In the genomic region with DNA sequence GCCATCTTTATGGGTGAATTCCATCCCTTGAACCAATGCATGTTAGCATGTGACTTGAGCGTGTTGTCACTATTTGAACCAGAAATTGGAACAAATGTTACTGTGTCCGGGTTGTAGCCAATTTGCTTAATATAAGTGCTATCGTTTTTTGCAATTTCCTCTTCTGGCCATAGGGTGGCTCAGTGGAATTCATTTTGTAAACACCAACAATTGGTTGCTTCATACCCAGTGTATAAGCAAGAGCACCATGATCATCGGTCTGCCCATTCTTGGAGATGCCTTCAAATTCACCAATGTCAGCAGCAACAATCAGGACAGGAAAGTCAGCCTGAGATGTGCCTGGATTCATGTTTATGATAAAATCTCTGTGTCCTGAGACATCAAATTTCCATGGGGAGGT, we compare ENCODE assay signal across 12 cellular contexts. TPM values are rescaled to one million over a fixed set of nuclear protein-coding genes. Genes with fewer than 3 reads are reported as not detected.
DNase-seq lines count a peak whose midpoint lies in the region; ATAC-seq and TF ChIP-seq lines count a peak whose summit lies in the region.
"Had no signal": no experiment of that assay in that cellular context is flagged by ENCODE, and none has a peak within 500 bp of the region (broad histone marks: within the 10 kb centered on the region; RNA-seq: fewer than 3 reads in every experiment).

No MANE protein-coding gene starts in this region.

- H3K4me1 ChIP-seq in mammary epithelial cell (ENCODE audit: insufficient read depth, low read length), result no peaks in the 10 kb centered on the region
- H3K4me1 ChIP-seq in Karpas-422 (ENCODE audit: low read length), result peaks cover 8% of the 10 kb centered on the region
- H3K4me1 ChIP-seq in gastrocnemius medialis, result peaks cover 0 to 5% of the 10 kb centered on the region in 2 donors
- H3K4me1 ChIP-seq: upper lobe of right lung had no signal

- H2AFZ ChIP-seq in mammary epithelial cell (ENCODE audit: low read depth, low read length), result no peak overlapping the region
- no peak overlapping the region for H2AFZ ChIP-seq in Karpas-422 (ENCODE audit: low read length)
- H2AFZ ChIP-seq in SU-DHL-6 (ENCODE audit: low read depth, low read length, severe bottlenecking), result no peak overlapping the region

- H3K27ac ChIP-seq in mammary epithelial cell (ENCODE audit: insufficient read depth, low read depth, low read length) (no peak overlapping the region), Karpas-422 (ENCODE audit: low read length) (no peak overlapping the region), SU-DHL-6 (ENCODE audit: low read depth, low read length) (no peak overlapping the region), gastrocnemius medialis (no peak overlapping the region)
- H3K27ac ChIP-seq: upper lobe of right lung had no signal

- no TSS peak for BruUV-seq in MCF 10A (replicated peaks; lab: Mats Ljungman, UMichigan)
- no TSS peak for BruUV-seq in mammary epithelial cell (replicated peaks; lab: Mats Ljungman, UMichigan)

- CTCF ChIA-PET in MCF 10A (lab: Yijun Ruan, JAX), result interaction anchor here (0.7 kb wide), 1 partner anchor 514 kb away, joined by 3 read pairs; no protein-coding TSS in a partner anchor
- CTCF ChIA-PET in mammary epithelial cell (lab: Charles Lee; ENCODE audit: low non-redundant PET), result no interaction called here

- H3K27me3 ChIP-seq in mammary epithelial cell (ENCODE audit: insufficient read depth, low read length) (no peaks in the 10 kb centered on the region), Karpas-422 (ENCODE audit: low read length) (no peaks in the 10 kb centered on the region), SU-DHL-6 (ENCODE audit: low read length) (no peaks in the 10 kb centered on the region), gastrocnemius medialis (no peaks in the 10 kb centered on the region)
- H3K27me3 ChIP-seq: upper lobe of right lung had no signal

- H3K9me3 Mint-ChIP-seq in MCF 10A (ENCODE audit: unreplicated experiment), result no peaks in the 10 kb centered on the region
- peaks cover 6% of the 10 kb centered on the region for H3K9me3 Mint-ChIP-seq in mesothelial cell of epicardium
- H3K9me3 Mint-ChIP-seq: activated naive CD4-positive, alpha-beta T cell treated with anti-CD3 and anti-CD28 coated beads, Interleukin-2, amount 50 U/mL, for 24 hours had no signal

- no peak for ATAC-seq in gastrocnemius medialis
- ATAC-seq in GM21723 (IDR thresholded peaks at IDR 0.05; ENCODE audit: unreplicated experiment), result no peak
- ATAC-seq: upper lobe of right lung had no signal

- dilution Hi-C loops in mammary epithelial cell (cut with HindIII; ENCODE audit: low sequenced_read_pairs), result no loop called here

- H3K4me2 ChIP-seq in mammary epithelial cell (ENCODE audit: insufficient read depth, low read depth, low read length), result no peak overlapping the region
- H3K4me2 ChIP-seq in Karpas-422 (ENCODE audit: low read depth, low read length, poor library complexity, severe bottlenecking), result no peak overlapping the region
- peak overlapping the region; percentile 4 for H3K4me2 ChIP-seq in SU-DHL-6 (ENCODE audit: low read depth, low read length, poor library complexity, severe bottlenecking)

- no peak for DNase-seq in MCF 10A (ENCODE audit: unreplicated experiment)
- no peak for DNase-seq in mammary epithelial cell
- peak; percentile 46 for DNase-seq in Karpas-422
- DNase-seq in mesothelial cell of epicardium (ENCODE audit: low spot score in 2 of 2, unreplicated experiment in 2 of 2), result no peak
- DNase-seq in gastrocnemius medialis, result no peak
- DNase-seq in SK-N-DZ (ENCODE audit: low spot score), result no peak
- DNase-seq: NCI-H2029 treated with DMSO at 0.1 percent for 48 hours; stimulated activated CD4-positive, alpha-beta T cell treated with anti-CD3 and anti-CD28 coated beads, Interleukin-1b, Interleukin-23, amount 100 ng/mL, for 48 hours; upper lobe of right lung had no signal

- in situ Hi-C loops in mammary epithelial cell (cut with MboI; ENCODE audit: low sequenced_read_pairs in 2 of 2), result no loop called here
- in situ Hi-C loops in gastrocnemius medialis (cut with MboI; ENCODE audit: low sequenced_read_pairs in 4 of 4), result no loop called here

- H3K9me2 ChIP-seq in Karpas-422 (replicated peaks; ENCODE audit: insufficient read depth, low read length) (no peaks in the 10 kb centered on the region), SU-DHL-6 (replicated peaks; ENCODE audit: insufficient read depth, low read length) (no peaks in the 10 kb centered on the region)

- H3K79me2 ChIP-seq in mammary epithelial cell (ENCODE audit: insufficient read depth, low read length) (no peaks in the 10 kb centered on the region), Karpas-422 (ENCODE audit: low read length) (no peaks in the 10 kb centered on the region), SU-DHL-6 (ENCODE audit: insufficient read depth, low read length) (no peaks in the 10 kb centered on the region; the same call in 1 of the 2 replicates)

- POLR2A ChIA-PET in MCF 10A (lab: Yijun Ruan, JAX), result no interaction called here

- H3K4me3 Mint-ChIP-seq in MCF 10A (ENCODE audit: unreplicated experiment) (no peak overlapping the region), mesothelial cell of epicardium (no peak overlapping the region)
- H3K4me3 Mint-ChIP-seq: activated naive CD4-positive, alpha-beta T cell treated with anti-CD3 and anti-CD28 coated beads, Interleukin-2, amount 50 U/mL, for 24 hours had no signal

- no peak for TF ChIP-seq POLR2A in gastrocnemius medialis (IDR thresholded peaks at IDR 0.05)

- H3K9ac ChIP-seq in mammary epithelial cell (ENCODE audit: insufficient read depth, low read length) (no peak overlapping the region), Karpas-422 (ENCODE audit: low read length) (no peak overlapping the region), SU-DHL-6 (ENCODE audit: low read length) (no peak overlapping the region)

- WGBS in mammary epithelial cell (ENCODE audit: low coverage, missing lambda C conversion rate), result 55% methylated on average over 4 of the region's 4 CpGs

- no peak overlapping the region for H3K4me3 ChIP-seq in mammary epithelial cell (replicated peaks in 1 of 3; ENCODE audit: insufficient read depth in 1 of 3, low read depth in 2 of 3, low read length in 3 of 3)
- no peak overlapping the region for H3K4me3 ChIP-seq in Karpas-422 (ENCODE audit: low read length)
- no peak overlapping the region for H3K4me3 ChIP-seq in SU-DHL-6 (ENCODE audit: insufficient read depth, low read length, poor library complexity, severe bottlenecking)
- H3K4me3 ChIP-seq in gastrocnemius medialis, result no peak overlapping the region
- H3K4me3 ChIP-seq: upper lobe of right lung had no signal

- H3K36me3 Mint-ChIP-seq in MCF 10A (ENCODE audit: insufficient read depth, unreplicated experiment) (no peaks in the 10 kb centered on the region), mesothelial cell of epicardium (no peaks in the 10 kb centered on the region)
- H3K36me3 Mint-ChIP-seq: activated naive CD4-positive, alpha-beta T cell treated with anti-CD3 and anti-CD28 coated beads, Interleukin-2, amount 50 U/mL, for 24 hours had no signal

- H3K36me3 ChIP-seq in mammary epithelial cell (ENCODE audit: insufficient read depth, low read length), result no peaks in the 10 kb centered on the region
- H3K36me3 ChIP-seq in Karpas-422 (ENCODE audit: insufficient read depth, low read length), result no peaks in the 10 kb centered on the region
- no peaks in the 10 kb centered on the region for H3K36me3 ChIP-seq in SU-DHL-6 (ENCODE audit: low read length)
- no peaks in the 10 kb centered on the region for H3K36me3 ChIP-seq in gastrocnemius medialis
- H3K36me3 ChIP-seq: upper lobe of right lung had no signal

- H3F3A ChIP-seq in SU-DHL-6 (ENCODE audit: insufficient read depth), result no peaks in the 10 kb centered on the region

- intact Hi-C loops in MCF 10A (cut with micrococcal nuclease), result no loop called here
- intact Hi-C loops in mammary epithelial cell (cut with micrococcal nuclease), result no loop called here
- intact Hi-C loops in gastrocnemius medialis (cut with DNase I; ENCODE audit: low total_unique reads), result loop anchor here (10.0 kb wide), 1 partner anchor 497 kb away; the partner anchor contains the start of gene CDK17

- TF ChIP-seq CTCF in MCF 10A (IDR thresholded peaks at IDR 0.05; ENCODE audit: unreplicated experiment), result peak; percentile 5
- TF ChIP-seq CTCF in mammary epithelial cell (conservative IDR thresholded peaks at IDR 0.05 in 1 of 2, IDR thresholded peaks at IDR 0.05 in 1 of 2; ENCODE audit: extremely low read depth in 1 of 2, insufficient read depth in 1 of 2, low read depth in 1 of 2, low read length in 2 of 2), result no peak
- no peak for TF ChIP-seq CTCF in SU-DHL-6 (IDR thresholded peaks at IDR 0.05; ENCODE audit: insufficient read depth, low read length, poor library complexity, severe bottlenecking)
- TF ChIP-seq CTCF in mesothelial cell of epicardium (IDR thresholded peaks at IDR 0.05; ENCODE audit: unreplicated experiment), result no peak
- TF ChIP-seq CTCF in gastrocnemius medialis (IDR thresholded peaks at IDR 0.05 in 4 of 5, conservative IDR thresholded peaks at IDR 0.05 in 1 of 5), result no peak

- H4K20me1 ChIP-seq in mammary epithelial cell (ENCODE audit: insufficient read depth, low read length) (no peaks in the 10 kb centered on the region), Karpas-422 (ENCODE audit: insufficient read depth, low read depth, low read length) (no peaks in the 10 kb centered on the region), SU-DHL-6 (ENCODE audit: low read depth, low read length) (no peaks in the 10 kb centered on the region)

- H3K9me3 ChIP-seq in mammary epithelial cell (replicated peaks; ENCODE audit: insufficient read depth, low read length) (no peaks in the 10 kb centered on the region), Karpas-422 (ENCODE audit: low read length) (no peaks in the 10 kb centered on the region), SU-DHL-6 (ENCODE audit: insufficient read depth, low read length) (no peaks in the 10 kb centered on the region), gastrocnemius medialis (no peaks in the 10 kb centered on the region)
- H3K9me3 ChIP-seq: upper lobe of right lung had no signal

- H3K27me3 Mint-ChIP-seq in MCF 10A (ENCODE audit: insufficient read depth, unreplicated experiment) (no peaks in the 10 kb centered on the region), mesothelial cell of epicardium (ENCODE audit: low read depth) (peaks cover 3% of the 10 kb centered on the region)

- peaks cover 6% of the 10 kb centered on the region for H3K4me1 Mint-ChIP-seq in MCF 10A (ENCODE audit: insufficient read depth, unreplicated experiment)
- peaks cover 2% of the 10 kb centered on the region for H3K4me1 Mint-ChIP-seq in mesothelial cell of epicardium

- H3K27ac Mint-ChIP-seq in MCF 10A (ENCODE audit: low read depth, unreplicated experiment) (no peak overlapping the region), mesothelial cell of epicardium (no peak overlapping the region)
- H3K27ac Mint-ChIP-seq: activated naive CD4-positive, alpha-beta T cell treated with anti-CD3 and anti-CD28 coated beads, Interleukin-2, amount 50 U/mL, for 24 hours had no signal

RNA-seq across cellular contexts. Expression of gene NEDD1, which starts 5.0 kb away (rescaled TPM):
- total RNA-seq in MCF 10A (2022), result 23.0 and 23.5 TPM in 2 replicates
- 10 to 100 TPM; 32.8 to 36.2 TPM for total RNA-seq in mammary epithelial cell
- 20.9 TPM for polyA plus RNA-seq in mammary epithelial cell
- polyA minus RNA-seq in mammary epithelial cell, result 109 TPM
- 23.2 and 35.4 TPM in 2 replicates for total RNA-seq in Karpas-422 (2014; rRNA removed; shearing (Covaris generic); ENCODE audit: low replicate concordance)
- 23.7 to 25.1 TPM (median 23.7 TPM) in 3 replicates for total RNA-seq in mesothelial cell of epicardium
- total RNA-seq in gastrocnemius medialis, result 10 to 100 TPM; 15.1 to 29.4 (median 22.1) TPM
- polyA plus RNA-seq in SK-N-DZ (2014; cell fraction: cytosol; rRNA removed), result 33.5 and 34.7 TPM in 2 replicates
- polyA plus RNA-seq in SK-N-DZ (2014; cell fraction: nucleus; rRNA removed), result 20.8 and 27.6 TPM in 2 replicates
